Comparison of ENCODE assay signal across 1 cellular context in the genomic region with DNA sequence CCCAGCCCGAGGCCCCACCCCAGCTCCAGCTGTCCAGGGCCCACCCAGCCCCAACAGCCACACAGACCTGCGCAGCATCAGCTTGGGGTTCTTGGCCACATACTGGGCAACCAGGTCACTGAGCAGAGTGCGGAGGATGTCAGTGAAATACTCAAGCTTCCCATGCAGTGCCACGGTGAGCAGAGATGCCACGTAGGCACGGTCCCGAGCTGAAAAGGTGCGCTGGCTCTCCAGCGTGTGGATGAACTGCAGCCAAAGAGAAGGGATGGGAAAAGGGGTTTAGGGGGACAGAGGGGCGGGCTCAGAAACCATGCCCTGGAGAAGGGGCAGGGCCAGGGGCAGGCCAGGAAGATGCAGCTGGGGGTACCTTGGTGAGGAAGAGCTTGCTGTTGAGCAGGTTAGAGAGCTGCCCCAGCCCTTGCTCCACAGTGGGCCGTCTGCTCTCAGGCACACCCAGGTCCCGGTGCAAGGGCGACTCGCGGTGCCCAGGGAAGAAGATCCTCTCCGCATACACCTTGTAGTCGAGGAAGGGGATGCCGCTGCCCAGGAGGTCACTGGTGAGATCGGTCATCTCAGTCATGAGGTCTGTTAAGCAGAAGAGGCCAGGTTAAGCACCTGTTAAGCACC.
TF ChIP-seq lines count a peak whose summit lies in the region.

No MANE protein-coding gene starts in this region.

TF ChIP-seq in endothelial cell of umbilical vein, 7 proteins besides CTCF, POLR2A, EP300 and RAD21:
- no peak for TF ChIP-seq MAX (IDR thresholded peaks at IDR 0.05; ENCODE audit: insufficient read depth, insufficient read length)
